In the genomic region with DNA sequence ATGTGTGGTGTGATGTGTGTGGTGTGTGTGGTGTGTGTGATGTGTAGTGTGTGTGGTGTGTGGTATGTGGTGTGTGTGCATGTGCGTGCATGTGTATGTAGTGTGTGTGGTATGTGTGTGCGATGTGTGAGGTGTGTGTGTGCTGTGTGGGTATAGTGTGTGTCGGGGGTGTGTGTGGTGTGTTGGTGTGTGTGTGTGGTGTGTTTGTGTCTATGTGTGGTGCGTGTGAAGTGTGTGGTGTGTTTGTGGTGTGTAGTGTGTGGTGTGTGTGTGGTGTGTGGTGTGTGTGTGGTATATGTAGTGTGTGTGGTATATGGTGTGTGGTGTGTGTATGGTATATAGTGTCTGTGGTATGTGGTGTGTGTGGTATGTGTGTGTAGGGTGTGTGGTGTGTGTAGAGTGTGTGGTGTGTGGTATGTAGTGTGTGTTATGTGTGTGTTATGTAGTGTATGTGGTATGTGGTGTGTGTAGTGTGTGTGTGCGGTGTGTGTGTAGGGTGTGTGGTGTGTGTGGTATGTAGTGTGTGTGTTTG, we compare ENCODE assay signal across 21 cellular contexts.
"Had no signal": no experiment of that assay in that cellular context is flagged by ENCODE, and none has a peak within 500 bp of the region (broad histone marks: within the 10 kb centered on the region; RNA-seq: fewer than 3 reads in every experiment).

No MANE protein-coding gene starts in this region.

- H3K4me3 ChIP-seq: heart right ventricle, lower lobe of right lung, mucosa of descending colon, spleen, suprapubic skin, tibial artery had no signal

- H3K4me3 Mint-ChIP-seq: activated CD4-positive, alpha-beta memory T cell treated with anti-CD3 and anti-CD28 coated beads, Interleukin-2, amount 10 ng/mL, durations not matched to agents 7 days and 5 days; activated CD4-positive, alpha-beta T cell treated with anti-CD3 and anti-CD28 coated beads, Interleukin-2, amount 10 ng/mL, durations not matched to agents 7 days and 5 days; activated T-cell treated with anti-CD3 and anti-CD28 coated beads, Interleukin-2, amount 50 U/mL, for 4 hours; activated T-helper 17 cell treated with anti-CD3 and anti-CD28 coated beads, Interleukin-2, amount 50 U/mL, for 72 hours; central memory CD8-positive, alpha-beta T cell; dendritic cell treated with granulocyte-macrophage colony-stimulating factor and Interleukin-4, amounts not matched to agents 40 ng/mL and 50 ng/mL, for 4 days; endodermal cell; natural killer cell treated with Interleukin-12 subunit alpha and Interleukin-12 subunit beta and Interleukin-15 and Interleukin-18, amount 100 ng/mL, for 72 hours; WTC11 had no signal

- H3K27ac Mint-ChIP-seq: activated CD4-positive, alpha-beta memory T cell treated with anti-CD3 and anti-CD28 coated beads, Interleukin-2, amount 10 ng/mL, durations not matched to agents 7 days and 5 days; activated CD4-positive, alpha-beta T cell treated with anti-CD3 and anti-CD28 coated beads, Interleukin-2, amount 10 ng/mL, durations not matched to agents 7 days and 5 days; activated naive CD4-positive, alpha-beta T cell treated with anti-CD3 and anti-CD28 coated beads, Interleukin-2, amount 50 U/mL, for 72 hours; activated T-helper 17 cell treated with anti-CD3 and anti-CD28 coated beads, Interleukin-2, amount 50 U/mL, for 72 hours; dendritic cell treated with granulocyte-macrophage colony-stimulating factor and Interleukin-4, amounts not matched to agents 40 ng/mL and 50 ng/mL, for 4 days; endodermal cell; natural killer cell treated with Interleukin-12 subunit alpha and Interleukin-12 subunit beta and Interleukin-15 and Interleukin-18, amount 100 ng/mL, for 72 hours; WTC11 had no signal

- H3K4me1 Mint-ChIP-seq: activated T-helper 17 cell treated with anti-CD3 and anti-CD28 coated beads, Interleukin-2, amount 50 U/mL, for 72 hours; central memory CD8-positive, alpha-beta T cell; endodermal cell; WTC11 had no signal

- H3K9me3 Mint-ChIP-seq: activated CD4-positive, alpha-beta memory T cell treated with anti-CD3 and anti-CD28 coated beads, Interleukin-2, amount 10 ng/mL, durations not matched to agents 7 days and 5 days; activated CD4-positive, alpha-beta T cell treated with anti-CD3 and anti-CD28 coated beads, Interleukin-2, amount 10 ng/mL, durations not matched to agents 7 days and 5 days; activated naive CD4-positive, alpha-beta T cell treated with anti-CD3 and anti-CD28 coated beads, Interleukin-2, amount 50 U/mL, for 72 hours; activated T-cell treated with anti-CD3 and anti-CD28 coated beads, Interleukin-2, amount 50 U/mL, for 4 hours; activated T-helper 17 cell treated with anti-CD3 and anti-CD28 coated beads, Interleukin-2, amount 50 U/mL, for 72 hours; central memory CD8-positive, alpha-beta T cell; dendritic cell treated with granulocyte-macrophage colony-stimulating factor and Interleukin-4, amounts not matched to agents 40 ng/mL and 50 ng/mL, for 4 days; endodermal cell; natural killer cell treated with Interleukin-12 subunit alpha and Interleukin-12 subunit beta and Interleukin-15 and Interleukin-18, amount 100 ng/mL, for 72 hours; WTC11 had no signal

- H3K36me3 ChIP-seq: heart right ventricle, lower lobe of right lung, spleen, suprapubic skin, tibial artery had no signal

- H3K27me3 Mint-ChIP-seq: activated CD4-positive, alpha-beta memory T cell treated with anti-CD3 and anti-CD28 coated beads, Interleukin-2, amount 10 ng/mL, durations not matched to agents 7 days and 5 days; activated CD4-positive, alpha-beta T cell treated with anti-CD3 and anti-CD28 coated beads, Interleukin-2, amount 10 ng/mL, durations not matched to agents 7 days and 5 days; activated T-helper 17 cell treated with anti-CD3 and anti-CD28 coated beads, Interleukin-2, amount 50 U/mL, for 72 hours; central memory CD8-positive, alpha-beta T cell; dendritic cell treated with granulocyte-macrophage colony-stimulating factor and Interleukin-4, amounts not matched to agents 40 ng/mL and 50 ng/mL, for 4 days; natural killer cell treated with Interleukin-12 subunit alpha and Interleukin-12 subunit beta and Interleukin-15 and Interleukin-18, amount 100 ng/mL, for 72 hours had no signal

- H3K27me3 ChIP-seq: heart right ventricle, spleen, suprapubic skin, tibial artery had no signal

- DNase-seq: activated CD4-positive, alpha-beta memory T cell treated with anti-CD3 and anti-CD28 coated beads, Interleukin-2, amount 10 ng/mL, durations not matched to agents 7 days and 5 days; activated CD4-positive, alpha-beta T cell treated with anti-CD3 and anti-CD28 coated beads for 1 hour; activated CD4-positive, alpha-beta T cell treated with anti-CD3 and anti-CD28 coated beads, Interleukin-2, amount 10 ng/mL, durations not matched to agents 7 days and 5 days; activated T-cell treated with anti-CD3 and anti-CD28 coated beads, Interleukin-2, amount 50 U/mL, for 4 hours; foreskin melanocyte; heart right ventricle; kidney glomerular epithelial cell; lower lobe of right lung; mucosa of descending colon; right cardiac atrium; spleen; stimulated activated naive CD4-positive, alpha-beta T cell; tibial artery had no signal

- H3K9me3 ChIP-seq: heart right ventricle, lower lobe of right lung, mucosa of descending colon, spleen, suprapubic skin, tibial artery had no signal

- H3K27ac ChIP-seq: heart right ventricle, lower lobe of right lung, spleen, suprapubic skin, tibial artery had no signal

- H3K36me3 Mint-ChIP-seq: activated naive CD4-positive, alpha-beta T cell treated with anti-CD3 and anti-CD28 coated beads, Interleukin-2, amount 50 U/mL, for 72 hours; natural killer cell treated with Interleukin-12 subunit alpha and Interleukin-12 subunit beta and Interleukin-15 and Interleukin-18, amount 100 ng/mL, for 72 hours; WTC11 had no signal
